ENCODE assay signal across 24 cellular contexts in the genomic region with DNA sequence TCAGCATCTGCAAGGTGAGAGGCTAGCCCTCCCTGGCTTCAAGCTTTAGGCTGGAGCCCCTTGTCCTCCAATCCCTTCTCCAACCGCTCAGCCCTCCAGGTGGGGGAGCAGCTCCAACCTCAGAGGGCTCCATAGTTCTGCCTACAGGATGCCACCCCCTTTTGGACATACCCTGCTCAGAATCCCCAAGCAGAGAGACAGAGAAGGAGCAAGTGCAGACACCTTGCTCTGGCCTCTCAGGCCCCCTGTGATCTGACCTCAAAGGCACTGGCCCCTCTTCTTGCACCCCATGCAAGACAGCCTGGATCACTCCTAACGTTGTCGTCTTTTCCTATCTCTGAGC.
"Had no signal": no experiment of that assay in that cellular context is flagged by ENCODE, and none has a peak within 500 bp of the region (broad histone marks: within the 10 kb centered on the region; RNA-seq: fewer than 3 reads in every experiment).

No MANE protein-coding gene starts in this region.

- H3K27me3 Mint-ChIP-seq: activated CD4-positive, alpha-beta T cell treated with anti-CD3 and anti-CD28 coated beads, Interleukin-2, amount 10 ng/mL, durations not matched to agents 24 days and 14 days had no signal

- H3K36me3 Mint-ChIP-seq: naive thymus-derived CD4-positive, alpha-beta T cell had no signal

- H3K27ac Mint-ChIP-seq: activated naive CD4-positive, alpha-beta T cell treated with anti-CD3 and anti-CD28 coated beads for 36 hours; activated T-cell treated with anti-CD3 and anti-CD28 coated beads, Interleukin-2, amount 50 U/mL, for 24 hours; activated T-helper 2 cell treated with anti-CD3 and anti-CD28 coated beads, Interferon-gamma antibody, Interleukin-2, Interleukin-4, amounts not matched to agents 10 μg/mL and 5 μg/mL and 100 μg/mL, durations not matched to agents 14 hours and 24 hours and 36 hours; progenitor cell of endocrine pancreas had no signal

- H3K4me3 Mint-ChIP-seq: activated CD4-positive, alpha-beta T cell treated with anti-CD3 and anti-CD28 coated beads, Interleukin-2, amount 10 ng/mL, durations not matched to agents 24 days and 14 days; activated naive CD4-positive, alpha-beta T cell treated with anti-CD3 and anti-CD28 coated beads for 36 hours; activated T-cell treated with anti-CD3 and anti-CD28 coated beads, Interleukin-2, amount 50 U/mL, for 24 hours; naive thymus-derived CD4-positive, alpha-beta T cell had no signal

- H3K9me3 ChIP-seq: adrenal gland, ascending aorta, esophagus muscularis mucosa, left lung, right atrium auricular region, thyroid gland had no signal

- H3K9me3 Mint-ChIP-seq: activated CD4-positive, alpha-beta T cell treated with anti-CD3 and anti-CD28 coated beads, Interleukin-2, amount 10 ng/mL, durations not matched to agents 24 days and 14 days; activated naive CD4-positive, alpha-beta T cell treated with anti-CD3 and anti-CD28 coated beads for 36 hours; activated T-cell treated with anti-CD3 and anti-CD28 coated beads, Interleukin-2, amount 50 U/mL, for 24 hours; activated T-helper 2 cell treated with anti-CD3 and anti-CD28 coated beads, Interferon-gamma antibody, Interleukin-2, Interleukin-4, amounts not matched to agents 10 μg/mL and 5 μg/mL and 100 μg/mL, durations not matched to agents 14 hours and 24 hours and 36 hours had no signal

- DNase-seq: activated CD4-positive, alpha-beta T cell treated with anti-CD3 and anti-CD28 coated beads, Interleukin-2, amount 10 ng/mL, durations not matched to agents 24 days and 14 days; activated CD8-positive, alpha-beta memory T cell treated with anti-CD3 and anti-CD28 coated beads for 24 hours; activated CD8-positive, alpha-beta memory T cell treated with anti-CD3 and anti-CD28 coated beads, Interleukin-2, amount 50 U/mL, for 4 hours; activated naive CD4-positive, alpha-beta T cell treated with anti-CD3 and anti-CD28 coated beads for 36 hours; activated T-cell treated with anti-CD3 and anti-CD28 coated beads, Interleukin-2, amount 50 U/mL, for 24 hours; adrenal gland; brain microvascular endothelial cell; caudate nucleus; dermis blood vessel endothelial cell; effector CD8-positive, alpha-beta T cell; hippocampal formation; kidney glomerular epithelial cell; left lung; naive thymus-derived CD4-positive, alpha-beta T cell; stimulated activated CD4-positive, alpha-beta T cell treated with anti-CD3 and anti-CD28 coated beads, Interleukin-4, amount 100 ng/mL, for 24 hours; stimulated activated naive CD4-positive, alpha-beta T cell treated with Interleukin-2 at 50 U/mL for 16 hours; substantia nigra; thyroid gland had no signal

- H3K27me3 ChIP-seq: adrenal gland, ascending aorta, brain microvascular endothelial cell, esophagus muscularis mucosa, left lung, right atrium auricular region, thyroid gland had no signal

- H3K36me3 ChIP-seq: adrenal gland, ascending aorta, brain microvascular endothelial cell, esophagus muscularis mucosa, left lung, right atrium auricular region, thyroid gland had no signal

- H3K4me1 ChIP-seq: ascending aorta, left lung, right atrium auricular region, thyroid gland had no signal

- H3K27ac ChIP-seq: adrenal gland, ascending aorta, brain microvascular endothelial cell, esophagus muscularis mucosa, left lung, right atrium auricular region, thyroid gland had no signal

- ATAC-seq: left lung; naive thymus-derived CD4-positive, alpha-beta T cell had no signal

- H3K4me3 ChIP-seq: adrenal gland, ascending aorta, esophagus muscularis mucosa, left lung, lung, right atrium auricular region, thyroid gland had no signal
